23 cellular contexts compared by ENCODE assay signal in genomic region chr9:109082091-109082620, GRCh38. TPM values are rescaled to one million over a fixed set of nuclear protein-coding genes. Genes with fewer than 3 reads are reported as not detected.
DNase-seq lines count a peak whose midpoint lies in the region; ATAC-seq, FAIRE-seq and TF ChIP-seq lines count a peak whose summit lies in the region.
"Had no signal": no experiment of that assay in that cellular context is flagged by ENCODE, and none has a peak within 500 bp of the region (broad histone marks: within the 10 kb centered on the region; RNA-seq: fewer than 3 reads in every experiment).

No MANE protein-coding gene starts in this region.

- intact Hi-C loops in activated CD4-positive, alpha-beta T cell treated with anti-CD3 and anti-CD28 coated beads, Interleukin-2, amount 10 ng/mL, durations not matched to agents 24 days and 14 days (cut with micrococcal nuclease) = no loop called here
- intact Hi-C loops in HepG2 (cut with micrococcal nuclease; ENCODE audit: unreplicated experiment) = loop anchor here (5.0 kb wide), 1 partner anchor 45 kb away; no protein-coding TSS in a partner anchor

- TF ChIP-seq CTCF in VCaP (conservative IDR thresholded peaks at IDR 0.05) (no peak), HepG2 (CRISPR knock-in tag; IDR thresholded peaks at IDR 0.05) (no peak), type B pancreatic cell (conservative IDR thresholded peaks at IDR 0.05) (no peak)

- peaks cover 13% of the 10 kb centered on the region for H3K79me2 ChIP-seq in HepG2 (ENCODE audit: insufficient read depth, low read length)

- peak overlapping the region; percentile 77 for H3K27ac ChIP-seq in VCaP
- H3K27ac ChIP-seq in HepG2 (ENCODE audit: extremely low read length, insufficient read depth, low read length) = peak overlapping the region; percentile 62
- H3K27ac ChIP-seq: HL-60 had no signal

- no peaks in the 10 kb centered on the region for H3K9me3 Mint-ChIP-seq in activated CD4-positive, alpha-beta T cell treated with anti-CD3 and anti-CD28 coated beads, Interleukin-2, amount 10 ng/mL, durations not matched to agents 24 days and 14 days
- no peaks in the 10 kb centered on the region for H3K9me3 Mint-ChIP-seq in type B pancreatic cell
- H3K9me3 Mint-ChIP-seq: CD4-positive, alpha-beta T cell; HFFc6 had no signal

- no peak overlapping the region for H3K9ac ChIP-seq in HepG2 (ENCODE audit: insufficient read depth, low read depth, low read length)

- no peak for TF ChIP-seq RAD21 in HepG2 (CRISPR knock-in tag; IDR thresholded peaks at IDR 0.05)

- in situ Hi-C loops in HepG2 (cut with HindIII; ENCODE audit: extremely low pct_ligation_motif_present, low pct_unique_long_range_greater_than_20kb) = loop anchor here (10.0 kb wide), 1 partner anchor 63 kb away; no protein-coding TSS in a partner anchor

- FAIRE-seq in HepG2 (lab: Jason Lieb, UNC) = peak; percentile 87
- FAIRE-seq: D721Med, GM12891, H1 had no signal

- H3K9me3 ChIP-seq in HepG2 (ENCODE audit: low read length) = no peaks in the 10 kb centered on the region
- H3K9me3 ChIP-seq: HAP-1 had no signal

- peaks cover 4 to 42% of the 10 kb centered on the region in 2 experiments; a peak in 3 of 5 replicates for H3K36me3 ChIP-seq in HepG2 (replicated peaks in 1 of 2; ENCODE audit: control insufficient read depth in 1 of 2, insufficient read depth in 2 of 2, low read length in 2 of 2)

- peaks cover 88% of the 10 kb centered on the region for H3K4me1 ChIP-seq in HepG2 (ENCODE audit: insufficient read depth, low read length)
- H3K4me1 ChIP-seq: HAP-1 had no signal

- no peaks in the 10 kb centered on the region for H4K20me1 ChIP-seq in HepG2 (ENCODE audit: insufficient read depth, low read length)

- POLR2A ChIA-PET in HepG2 (lab: Yijun Ruan, JAX) = interaction anchor here (1.0 to 1.3 kb wide), 6 partner anchors 10 to 196 kb away, joined by 3 to 7 read pairs (median 4); partner anchors contain the start of gene TMEM245

- TF ChIP-seq EP300 in HepG2 (IDR thresholded peaks at IDR 0.05; ENCODE audit: low read depth in 2 of 2, low read length in 2 of 2) = peak in 1 of 2 experiments; percentile 98; a peak in 2 of 4 replicates
- TF ChIP-seq EP300 in HepG2 (CRISPR knock-in tag; IDR thresholded peaks at IDR 0.05; ENCODE audit: borderline replicate concordance) = peak; percentile 87; the same call in 1 of the 2 replicates

- H3K27ac Mint-ChIP-seq in activated CD4-positive, alpha-beta T cell treated with anti-CD3 and anti-CD28 coated beads, Interleukin-2, amount 10 ng/mL, durations not matched to agents 24 days and 14 days = no peak overlapping the region
- peak overlapping the region; percentile 67 for H3K27ac Mint-ChIP-seq in type B pancreatic cell
- H3K27ac Mint-ChIP-seq: B cell; CD4-positive, alpha-beta T cell had no signal

- no peaks in the 10 kb centered on the region for H3K27me3 ChIP-seq in HepG2 (ENCODE audit: control insufficient read depth in 1 of 2, insufficient read depth in 2 of 2, low read length in 2 of 2)

- 1% methylated on average over 2 of the region's 2 CpGs for WGBS in HepG2 (ENCODE audit: low lambda C conversion rate)

- peak overlapping the region; percentile 58 for H3K4me2 ChIP-seq in HepG2 (ENCODE audit: low read depth, low read length)

- H3K36me3 Mint-ChIP-seq in activated CD4-positive, alpha-beta T cell treated with anti-CD3 and anti-CD28 coated beads, Interleukin-2, amount 10 ng/mL, durations not matched to agents 24 days and 14 days (ENCODE audit: low read depth) = peaks cover 50% of the 10 kb centered on the region
- H3K36me3 Mint-ChIP-seq in type B pancreatic cell = peaks cover 40% of the 10 kb centered on the region

- H3K27me3 Mint-ChIP-seq in activated CD4-positive, alpha-beta T cell treated with anti-CD3 and anti-CD28 coated beads, Interleukin-2, amount 10 ng/mL, durations not matched to agents 24 days and 14 days = no peaks in the 10 kb centered on the region
- no peaks in the 10 kb centered on the region for H3K27me3 Mint-ChIP-seq in type B pancreatic cell
- H3K27me3 Mint-ChIP-seq: B cell; CD4-positive, alpha-beta T cell had no signal

- ATAC-seq in HepG2 = peak; percentile 89
- no peak for ATAC-seq in GM18519 (IDR thresholded peaks at IDR 0.05; ENCODE audit: low FRiP score, unreplicated experiment)

- peaks cover 3% of the 10 kb centered on the region for H3K4me1 Mint-ChIP-seq in activated CD4-positive, alpha-beta T cell treated with anti-CD3 and anti-CD28 coated beads, Interleukin-2, amount 10 ng/mL, durations not matched to agents 24 days and 14 days
- H3K4me1 Mint-ChIP-seq in type B pancreatic cell (ENCODE audit: unreplicated experiment) = peaks cover 8% of the 10 kb centered on the region

- no peak overlapping the region for H2AFZ ChIP-seq in HepG2 (ENCODE audit: low read length)

- BruUV-seq in HepG2 (replicated peaks; lab: Mats Ljungman, UMichigan) = no TSS peak

- CTCF ChIA-PET in HepG2 (lab: Yijun Ruan, JAX; ENCODE audit: low intra/inter-chr PET ratio, low total read pairs) = no interaction called here

- DNase-seq in activated CD4-positive, alpha-beta T cell treated with anti-CD3 and anti-CD28 coated beads, Interleukin-2, amount 10 ng/mL, durations not matched to agents 24 days and 14 days = peak; percentile 2
- DNase-seq in activated CD4-positive, alpha-beta T cell treated with anti-CD3 and anti-CD28 coated beads for 48 hours = no peak
- peak; percentile 90 for DNase-seq in HepG2 (ENCODE audit: low spot score)
- DNase-seq in type B pancreatic cell (ENCODE audit: extremely low spot score, unreplicated experiment) = no peak
- no peak for DNase-seq in globus pallidus (ENCODE audit: low spot score)
- DNase-seq in amygdala (lab: John Stamatoyannopoulos, UW) = no peak
- DNase-seq: 8988T; ACHN; C1 segment of cervical spinal cord; CD4-positive, alpha-beta T cell; DMS153; DMS79 treated with DMSO at 0.1 percent for 48 hours; EL; HFFc6; IMR-90 had no signal

- TF ChIP-seq POLR2A in HepG2 (IDR thresholded peaks at IDR 0.05; ENCODE audit: insufficient read depth in 1 of 2, low read depth in 2 of 2, low read length in 2 of 2) = no peak

- no peak overlapping the region for H3K4me3 Mint-ChIP-seq in activated CD4-positive, alpha-beta T cell treated with anti-CD3 and anti-CD28 coated beads, Interleukin-2, amount 10 ng/mL, durations not matched to agents 24 days and 14 days
- no peak overlapping the region for H3K4me3 Mint-ChIP-seq in type B pancreatic cell
- H3K4me3 Mint-ChIP-seq: B cell; CD4-positive, alpha-beta T cell; HFFc6 had no signal

- H3K4me3 ChIP-seq in HepG2 (replicated peaks in 1 of 3; ENCODE audit: insufficient read depth in 1 of 3, low read depth in 2 of 3, low read length in 3 of 3) = peak overlapping the region in 1 of 3 experiments; percentile 11; a peak in 1 of 6 replicates
- H3K4me3 ChIP-seq: HAP-1 had no signal

TF ChIP-seq in HepG2, 621 proteins besides CTCF, POLR2A, EP300 and RAD21 (continues in another document):
- peak; percentile 86 for TF ChIP-seq SIX4 (CRISPR knock-in tag; IDR thresholded peaks at IDR 0.05)
- no peak for TF ChIP-seq NFRKB (IDR thresholded peaks at IDR 0.05)
- TF ChIP-seq NR2F1 (CRISPR knock-in tag; IDR thresholded peaks at IDR 0.05) = peak; percentile 79 to 86

RNA-seq across cellular contexts. Expression of gene TMEM245, which starts 37.6 kb away (rescaled TPM):
- 26.7 and 27.0 TPM in 2 replicates for total RNA-seq in activated CD4-positive, alpha-beta T cell treated with anti-CD3 and anti-CD28 coated beads, Interleukin-2, amount 10 ng/mL, durations not matched to agents 24 days and 14 days
- 39.7 and 55.4 TPM in 2 replicates for total RNA-seq in HepG2 (2016; rRNA removed; fragmentation: Illumina TruSeq; extraction: Trizol)
- total RNA-seq in HepG2 (2016; cell fraction: cytosol; rRNA removed; fragmentation: Illumina TruSeq; extraction: Trizol; ENCODE audit: low read depth) = 31.4 and 37.1 TPM in 2 replicates
- 37.5 and 55.7 TPM in 2 replicates for total RNA-seq in HepG2 (2016; cell fraction: insoluble cytoplasmic fraction; rRNA removed; fragmentation: Illumina TruSeq; extraction: Trizol)
- 23.4 and 26.2 TPM in 2 replicates for total RNA-seq in HepG2 (2016; cell fraction: membrane; rRNA removed; fragmentation: Illumina TruSeq; extraction: Trizol)
- total RNA-seq in HepG2 (2016; cell fraction: nucleus; rRNA removed; fragmentation: Illumina TruSeq; extraction: Trizol) = 66.5 and 76.9 TPM in 2 replicates
- 40.1 and 53.5 TPM in 2 replicates for polyA plus RNA-seq in HepG2 (2011; rRNA removed)
- polyA plus RNA-seq in HepG2 (2011; cell fraction: cytosol; rRNA removed) = 37.5 and 46.4 TPM in 2 replicates
- polyA plus RNA-seq in HepG2 (2011; cell fraction: nucleus; rRNA removed) = 19.8 and 20.7 TPM in 2 replicates
- polyA plus RNA-seq in HepG2 (2012) = 38.8 and 42.3 TPM in 2 replicates
- 2.8 and 3.1 TPM in 2 replicates for polyA plus RNA-seq in HepG2 (2016; cell fraction: cytosol; fragmentation: Illumina TruSeq; extraction: Trizol; ENCODE audit: low read depth)
- 21.3 and 22.2 TPM in 2 replicates for polyA plus RNA-seq in HepG2 (2016; cell fraction: insoluble cytoplasmic fraction; fragmentation: Illumina TruSeq; extraction: Trizol; ENCODE audit: low read depth)
- 6.3 and 7.1 TPM in 2 replicates for polyA plus RNA-seq in HepG2 (2016; cell fraction: membrane; fragmentation: Illumina TruSeq; extraction: Trizol; ENCODE audit: low read depth)
- 47.4 and 49.5 TPM in 2 replicates for polyA plus RNA-seq in HepG2 (2016; cell fraction: nucleus; fragmentation: Illumina TruSeq; extraction: Trizol; ENCODE audit: insufficient read depth, low read depth)
- polyA minus RNA-seq in HepG2 (2011; rRNA and poly(A)+ RNA removed; ENCODE audit: low replicate concordance) = 159 and 167 TPM in 2 replicates
- 73.8 and 78.2 TPM in 2 replicates for polyA minus RNA-seq in HepG2 (2011; cell fraction: cytosol; rRNA and poly(A)+ RNA removed)
- polyA minus RNA-seq in HepG2 (2011; cell fraction: nucleus; rRNA and poly(A)+ RNA removed) = 70.7 and 85.5 TPM in 2 replicates
- total RNA-seq in type B pancreatic cell (ENCODE audit: low replicate concordance) = 44.4 and 49.2 TPM in 2 replicates

Comparison
In these comparisons a context has a peak if more than half of its experiments do, and no peak if none do; other contexts are left out.
1. DNase-seq: peak in activated CD4-positive, alpha-beta T cell treated with anti-CD3 and anti-CD28 coated beads, Interleukin-2, amount 10 ng/mL, durations not matched to agents 24 days and 14 days (single experiment) and HepG2 (single experiment); none in activated CD4-positive, alpha-beta T cell treated with anti-CD3 and anti-CD28 coated beads for 48 hours (single experiment), type B pancreatic cell (single experiment), globus pallidus (single experiment) and amygdala (0 of 56).